Comparison of ENCODE assay signal across 21 cellular contexts in the genomic region with DNA sequence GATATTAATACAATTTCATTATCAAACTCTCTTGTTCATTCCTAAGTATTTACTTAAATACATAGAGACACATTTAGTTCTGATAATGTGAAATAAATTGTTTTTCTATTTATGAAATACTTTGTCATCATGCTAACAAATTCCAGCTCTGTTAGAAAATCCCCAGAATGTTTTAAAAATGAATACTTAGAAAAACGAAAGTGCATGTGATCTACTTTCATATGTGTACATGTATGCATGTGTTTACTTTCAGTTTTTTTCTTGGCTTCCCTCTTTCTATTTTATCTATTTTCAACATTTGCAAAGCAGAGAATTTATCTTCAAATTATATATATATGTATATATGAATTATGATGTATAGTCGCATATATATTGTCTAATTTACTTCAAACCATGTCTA.
"Had no signal": no experiment of that assay in that cellular context is flagged by ENCODE, and none has a peak within 500 bp of the region (broad histone marks: within the 10 kb centered on the region; RNA-seq: fewer than 3 reads in every experiment).

No MANE protein-coding gene starts in this region.

- H3K4me3 ChIP-seq: cardiac muscle cell had no signal

- FAIRE-seq: TTC549 had no signal

- ATAC-seq: activated CD4-positive, alpha-beta T cell treated with anti-CD3 and anti-CD28 coated beads for 36 hours; activated T-helper 17 cell treated with anti-CD3 and anti-CD28 coated beads, Interleukin-2, amount 50 U/mL, for 72 hours; T-cell had no signal

- DNase-seq: activated CD4-positive, alpha-beta memory T cell treated with anti-CD3 and anti-CD28 coated beads, Interleukin-2, amount 10 ng/mL, durations not matched to agents 7 days and 5 days; activated CD4-positive, alpha-beta T cell treated with anti-CD3 and anti-CD28 coated beads for 36 hours; activated CD4-positive, alpha-beta T cell treated with anti-CD3 and anti-CD28 coated beads, Interleukin-2, amount 50 U/mL, for 1 hour; activated gamma-delta T cell; activated naive CD4-positive, alpha-beta T cell treated with anti-CD3 and anti-CD28 coated beads, Interleukin-2, amount 10 ng/mL, durations not matched to agents 7 days and 5 days; activated naive CD8-positive, alpha-beta T cell treated with anti-CD3 and anti-CD28 coated beads for 36 hours; activated T-cell treated with anti-CD3 and anti-CD28 coated beads for 4 hours; activated T-cell treated with anti-CD3 and anti-CD28 coated beads, Interleukin-2, amount 50 U/mL, for 48 hours; brain microvascular endothelial cell; NCI-H1048; NCI-H1694 treated with DMSO at 0.1 percent for 48 hours; NCI-H2029 treated with DMSO at 0.1 percent for 48 hours; NCI-H510A; SIG-M5; T-cell; T-helper 2 cell; T1000; WERI-Rb-1 had no signal

- H3K27ac ChIP-seq: brain microvascular endothelial cell, cardiac muscle cell, WERI-Rb-1 had no signal

- H3K36me3 ChIP-seq: brain microvascular endothelial cell, cardiac muscle cell, WERI-Rb-1 had no signal

- H3K27me3 ChIP-seq: brain microvascular endothelial cell, cardiac muscle cell had no signal
